20 cellular contexts compared by ENCODE assay signal in genomic region chr11:109249597-109249996, GRCh38.
"Had no signal": no experiment of that assay in that cellular context is flagged by ENCODE, and none has a peak within 500 bp of the region (broad histone marks: within the 10 kb centered on the region; RNA-seq: fewer than 3 reads in every experiment).

No MANE protein-coding gene starts in this region.

- H3K27me3 Mint-ChIP-seq: activated B cell treated with CpG ODN at 0.5 μM for 24 hours; activated CD8-positive, alpha-beta T cell treated with anti-CD3 and anti-CD28 coated beads for 36 hours; activated naive CD8-positive, alpha-beta T cell treated with anti-CD3 and anti-CD28 coated beads for 36 hours; activated T-helper 17 cell treated with anti-CD3 and anti-CD28 coated beads, Interleukin-2, amount 50 U/mL, for 72 hours; memory B cell had no signal

- H3K27ac ChIP-seq: gastrocnemius medialis, heart left ventricle, psoas muscle, stomach had no signal

- H3K9me3 Mint-ChIP-seq: activated naive CD8-positive, alpha-beta T cell treated with anti-CD3 and anti-CD28 coated beads for 36 hours; type B pancreatic cell had no signal

- DNase-seq: activated B cell treated with CpG ODN at 0.5 μM for 24 hours; activated CD4-positive, alpha-beta T cell treated with anti-CD3 and anti-CD28 coated beads for 4 hours; activated CD8-positive, alpha-beta T cell treated with anti-CD3 and anti-CD28 coated beads for 36 hours; activated naive CD4-positive, alpha-beta T cell; activated naive CD8-positive, alpha-beta T cell treated with anti-CD3 and anti-CD28 coated beads for 36 hours; activated T-cell treated with anti-CD3 and anti-CD28 coated beads, Interleukin-2, amount 50 U/mL, for 1 hour; amniotic stem cell; erythroblast; gastrocnemius medialis; heart left ventricle; left ventricle myocardium superior; psoas muscle; stimulated activated CD4-positive, alpha-beta T cell treated with anti-CD3 and anti-CD28 coated beads, Interleukin-4, amount 100 ng/mL, for 24 hours; stomach had no signal

- H3K4me1 Mint-ChIP-seq: activated B cell treated with CpG ODN at 0.5 μM for 24 hours; activated naive CD8-positive, alpha-beta T cell treated with anti-CD3 and anti-CD28 coated beads for 36 hours; activated T-helper 17 cell treated with anti-CD3 and anti-CD28 coated beads, Interleukin-2, amount 50 U/mL, for 72 hours; memory B cell; neural crest cell; stimulated activated effector memory CD8-positive, alpha-beta T cell treated with anti-CD3 and anti-CD28 coated beads, Interleukin-12 subunit alpha, Interleukin-12 subunit beta, amount 100 ng/mL, for 72 hours had no signal

- H3K4me3 ChIP-seq: gastrocnemius medialis, heart left ventricle, psoas muscle, stomach had no signal

- ATAC-seq: activated CD8-positive, alpha-beta T cell treated with anti-CD3 and anti-CD28 coated beads for 36 hours; activated T-helper 17 cell treated with anti-CD3 and anti-CD28 coated beads, Interleukin-2, amount 50 U/mL, for 72 hours; gastrocnemius medialis; heart left ventricle; left ventricle myocardium superior; psoas muscle; sciatic nerve; stimulated activated effector memory CD8-positive, alpha-beta T cell treated with anti-CD3 and anti-CD28 coated beads, Interleukin-12 subunit alpha, Interleukin-12 subunit beta, amount 100 ng/mL, for 72 hours had no signal

- H3K36me3 Mint-ChIP-seq: activated naive CD8-positive, alpha-beta T cell treated with anti-CD3 and anti-CD28 coated beads for 36 hours; memory B cell; stimulated activated effector memory CD8-positive, alpha-beta T cell treated with anti-CD3 and anti-CD28 coated beads, Interleukin-12 subunit alpha, Interleukin-12 subunit beta, amount 100 ng/mL, for 72 hours; type B pancreatic cell had no signal

- H3K27me3 ChIP-seq: gastrocnemius medialis, heart left ventricle, stomach had no signal

- H3K36me3 ChIP-seq: gastrocnemius medialis, heart left ventricle, stomach had no signal

- H3K27ac Mint-ChIP-seq: activated B cell treated with CpG ODN at 0.5 μM for 24 hours; activated CD8-positive, alpha-beta T cell treated with anti-CD3 and anti-CD28 coated beads for 36 hours; activated naive CD8-positive, alpha-beta T cell treated with anti-CD3 and anti-CD28 coated beads for 36 hours; activated T-helper 17 cell treated with anti-CD3 and anti-CD28 coated beads, Interleukin-2, amount 50 U/mL, for 72 hours; memory B cell; stimulated activated effector memory CD8-positive, alpha-beta T cell treated with anti-CD3 and anti-CD28 coated beads, Interleukin-12 subunit alpha, Interleukin-12 subunit beta, amount 100 ng/mL, for 72 hours; type B pancreatic cell had no signal

- H3K4me3 Mint-ChIP-seq: activated B cell treated with CpG ODN at 0.5 μM for 24 hours; activated CD8-positive, alpha-beta T cell treated with anti-CD3 and anti-CD28 coated beads for 36 hours; activated naive CD8-positive, alpha-beta T cell treated with anti-CD3 and anti-CD28 coated beads for 36 hours; activated T-helper 17 cell treated with anti-CD3 and anti-CD28 coated beads, Interleukin-2, amount 50 U/mL, for 72 hours; memory B cell; neural crest cell; stimulated activated effector memory CD8-positive, alpha-beta T cell treated with anti-CD3 and anti-CD28 coated beads, Interleukin-12 subunit alpha, Interleukin-12 subunit beta, amount 100 ng/mL, for 72 hours; type B pancreatic cell had no signal

- H3K4me1 ChIP-seq: gastrocnemius medialis, heart left ventricle, psoas muscle, stomach had no signal

- H3K9me3 ChIP-seq: gastrocnemius medialis, heart left ventricle, psoas muscle, stomach had no signal
